In genomic region chr5:134268919-134269318, GRCh38 we compare ENCODE assay signal across 8 cellular contexts.
"Had no signal": no experiment of that assay in that cellular context is flagged by ENCODE, and none has a peak within 500 bp of the region (broad histone marks: within the 10 kb centered on the region; RNA-seq: fewer than 3 reads in every experiment).

No MANE protein-coding gene starts in this region.

- H3K9ac ChIP-seq: KMS-11 had no signal

- H3K4me2 ChIP-seq: KMS-11 had no signal

- FAIRE-seq: HepG2, HTR-8/SVneo had no signal

- H3K4me1 Mint-ChIP-seq: IgD-negative memory B cell had no signal

- H3K4me3 Mint-ChIP-seq: IgD-negative memory B cell had no signal

- ATAC-seq: HepG2 had no signal

- H3K27ac ChIP-seq: HL-60, KMS-11 had no signal

- H3K27ac Mint-ChIP-seq: IgD-negative memory B cell had no signal

- DNase-seq: IMR-90, KBM-7, KG1 had no signal
